In genomic region chr7:100607111-100607510, GRCh38 we compare ENCODE assay signal across 1 cellular context.
TF ChIP-seq lines count a peak whose summit lies in the region.

No MANE protein-coding gene starts in this region.

TF ChIP-seq in WTC11, 78 proteins besides CTCF, POLR2A, EP300 and RAD21 (continued from another document):
- TF ChIP-seq ZBTB43 (CRISPR knock-in tag; IDR thresholded peaks at IDR 0.05) (no peak), ZNF281 (CRISPR knock-in tag; IDR thresholded peaks at IDR 0.05) (no peak), ZNF219 (CRISPR knock-in tag; IDR thresholded peaks at IDR 0.05; ENCODE audit: borderline replicate concordance) (no peak), USF1 (CRISPR knock-in tag; IDR thresholded peaks at IDR 0.05) (no peak), JAZF1 (CRISPR knock-in tag; IDR thresholded peaks at IDR 0.05) (no peak), ZNF512 (CRISPR knock-in tag; IDR thresholded peaks at IDR 0.05; ENCODE audit: borderline replicate concordance) (no peak), CREM (CRISPR knock-in tag; IDR thresholded peaks at IDR 0.05) (no peak), CREB1 (CRISPR knock-in tag; IDR thresholded peaks at IDR 0.05) (no peak), FOXP4 (CRISPR knock-in tag; IDR thresholded peaks at IDR 0.05) (no peak), ATF2 (CRISPR knock-in tag; IDR thresholded peaks at IDR 0.05; ENCODE audit: borderline replicate concordance, low read depth) (no peak), KAT7 (CRISPR knock-in tag; IDR thresholded peaks at IDR 0.05; ENCODE audit: borderline replicate concordance) (no peak), ETV6 (CRISPR knock-in tag; IDR thresholded peaks at IDR 0.05) (no peak), NFYB (CRISPR knock-in tag; conservative IDR thresholded peaks at IDR 0.05; ENCODE audit: low read depth) (no peak), RELA (CRISPR knock-in tag; IDR thresholded peaks at IDR 0.05; ENCODE audit: borderline replicate concordance) (no peak)
